27 cellular contexts compared by ENCODE assay signal in genomic region chr2:74931940-74932339, GRCh38.
"Had no signal": no experiment of that assay in that cellular context is flagged by ENCODE, and none has a peak within 500 bp of the region (broad histone marks: within the 10 kb centered on the region; RNA-seq: fewer than 3 reads in every experiment).

No MANE protein-coding gene starts in this region.

- H3K79me2 ChIP-seq: hepatocyte had no signal

- DNase-seq: colonic mucosa; cortex of kidney; effector CD8-positive, alpha-beta T cell; effector memory CD8-positive, alpha-beta T cell; endodermal cell; erythroblast; esophagus squamous epithelium; foreskin fibroblast; foreskin melanocyte; gastrocnemius medialis; glutamatergic neuron; heart left ventricle; hypothalamus; left cardiac atrium; left lung; left ventricle myocardium superior; lower lobe of right lung; mesenchymal stem cell; mucosa of descending colon; naive B cell had no signal

- H3K4me3 ChIP-seq: colonic mucosa, esophagus squamous epithelium, gastrocnemius medialis, heart left ventricle, hepatocyte, left lung, lower lobe of right lung, mucosa of descending colon had no signal

- H3K4me2 ChIP-seq: hepatocyte had no signal

- H2AFZ ChIP-seq: hepatocyte had no signal

- H3K36me3 ChIP-seq: colonic mucosa, gastrocnemius medialis, heart left ventricle, lower lobe of right lung had no signal

- H3K4me3 Mint-ChIP-seq: dendritic cell treated with granulocyte-macrophage colony-stimulating factor and Interleukin-4, amounts not matched to agents 40 ng/mL and 50 ng/mL, for 4 days; effector memory CD8-positive, alpha-beta T cell; endodermal cell; mesothelial cell of epicardium; naive B cell had no signal

- H3K9me3 Mint-ChIP-seq: dendritic cell treated with granulocyte-macrophage colony-stimulating factor and Interleukin-4, amounts not matched to agents 40 ng/mL and 50 ng/mL, for 4 days; effector memory CD8-positive, alpha-beta T cell; endodermal cell had no signal

- H3K27me3 Mint-ChIP-seq: dendritic cell treated with granulocyte-macrophage colony-stimulating factor and Interleukin-4, amounts not matched to agents 40 ng/mL and 50 ng/mL, for 4 days; effector memory CD8-positive, alpha-beta T cell had no signal

- H3K27ac Mint-ChIP-seq: dendritic cell treated with granulocyte-macrophage colony-stimulating factor and Interleukin-4, amounts not matched to agents 40 ng/mL and 50 ng/mL, for 4 days; effector memory CD8-positive, alpha-beta T cell; endodermal cell; mesothelial cell of epicardium had no signal

- H3K27me3 ChIP-seq: colonic mucosa, esophagus squamous epithelium, gastrocnemius medialis, hepatocyte, left lung had no signal

- H3K27ac ChIP-seq: colonic mucosa, epithelial cell of prostate, esophagus squamous epithelium, gastrocnemius medialis, heart left ventricle, hepatocyte, left lung, lower lobe of right lung had no signal

- FAIRE-seq: endometrium, islet of Langerhans, keratinocyte had no signal

- H3K4me1 Mint-ChIP-seq: naive B cell had no signal

- H3K4me1 ChIP-seq: colonic mucosa, esophagus squamous epithelium, gastrocnemius medialis, heart left ventricle, left lung, lower lobe of right lung had no signal
